18 cellular contexts compared by ENCODE assay signal in the genomic region with DNA sequence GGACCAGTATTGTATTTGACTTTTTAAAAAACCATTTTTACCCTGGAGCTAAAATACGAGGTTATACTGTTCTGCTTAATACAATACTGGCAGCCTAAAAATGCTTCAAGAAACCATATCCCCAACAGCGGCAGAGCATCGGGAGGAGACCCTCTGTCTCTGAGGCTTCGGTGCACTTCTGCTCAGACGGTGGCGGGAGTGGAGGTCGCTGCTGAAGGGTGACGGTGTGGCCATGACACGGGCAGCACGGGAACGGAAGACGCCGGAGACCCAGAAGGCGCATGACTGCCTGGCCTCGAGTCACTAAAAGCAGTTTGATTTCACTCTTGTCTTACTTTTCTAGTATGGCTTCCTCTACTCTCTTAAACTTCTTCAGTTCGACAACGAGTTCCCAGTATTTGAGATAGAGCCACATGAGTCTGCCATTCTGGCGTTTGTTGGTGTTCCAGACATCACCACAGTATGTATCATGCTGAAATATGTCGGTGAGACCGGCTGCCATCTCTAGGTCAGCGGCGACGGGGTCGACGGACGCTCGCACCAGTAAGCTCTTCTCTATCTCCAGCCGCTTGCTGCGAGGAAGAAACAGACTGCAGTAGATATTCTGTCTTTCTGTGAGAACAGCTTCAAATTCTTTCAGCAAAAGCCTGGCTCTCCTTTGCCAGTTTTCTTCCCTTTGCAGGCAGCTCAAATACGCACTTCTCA. TPM values are rescaled to one million over a fixed set of nuclear protein-coding genes. Genes with fewer than 3 reads are reported as not detected.
DNase-seq lines count a peak whose midpoint lies in the region; ATAC-seq, FAIRE-seq and TF ChIP-seq lines count a peak whose summit lies in the region.
"Had no signal": no experiment of that assay in that cellular context is flagged by ENCODE, and none has a peak within 500 bp of the region (broad histone marks: within the 10 kb centered on the region; RNA-seq: fewer than 3 reads in every experiment).

No MANE protein-coding gene starts in this region.

- DNase-seq in right atrium auricular region (ENCODE audit: low spot score) (no peak), left cardiac atrium (no peak), PC-9 (no peak), kidney (peak; percentile 44), substantia nigra (lab: John Stamatoyannopoulos, UW) (no peak), H7 (no peak)
- no peak for DNase-seq in activated CD4-positive, alpha-beta T cell treated with anti-CD3 and anti-CD28 coated beads for 36 hours
- DNase-seq: ACHN, AML-193, COR-L47, EL, MG63, NCI-H1092, NCI-H146, NCI-H524 had no signal

- intact Hi-C loops in left cardiac atrium (cut with DNase I) (no loop called here), PC-9 (cut with micrococcal nuclease; ENCODE audit: unreplicated experiment) (no loop called here), kidney (cut with DNase I) (no loop called here)
- intact Hi-C loops in activated CD4-positive, alpha-beta T cell treated with anti-CD3 and anti-CD28 coated beads for 36 hours (cut with DNase I, micrococcal nuclease): no loop called here

- H3K4me3 ChIP-seq in right atrium auricular region: no peak overlapping the region
- no peak overlapping the region for H3K4me3 ChIP-seq in PC-9
- no peak overlapping the region for H3K4me3 ChIP-seq in kidney (ENCODE audit: low read length in 2 of 2)
- no peak overlapping the region for H3K4me3 ChIP-seq in H7 (ENCODE audit: insufficient read depth, low read depth, low read length)
- H3K4me3 ChIP-seq: MG63 had no signal

- CTCF ChIA-PET in PC-9 (lab: Charles Lee): no interaction called here
- CTCF ChIA-PET in activated CD4-positive, alpha-beta T cell treated with anti-CD3 and anti-CD28 coated beads for 36 hours (lab: Charles Lee): interaction anchor here (0.6 to 1.4 kb wide), 2 partner anchors 16 to 206 kb away, joined by 3 to 6 read pairs; no protein-coding TSS in a partner anchor

- no peaks in the 10 kb centered on the region for H3K9me3 Mint-ChIP-seq in activated CD4-positive, alpha-beta T cell treated with anti-CD3 and anti-CD28 coated beads for 36 hours (ENCODE audit: low read depth)

- no peak for ATAC-seq in left cardiac atrium
- ATAC-seq in activated CD4-positive, alpha-beta T cell treated with anti-CD3 and anti-CD28 coated beads for 36 hours: no peak

- TF ChIP-seq CTCF in right atrium auricular region (IDR thresholded peaks at IDR 0.05) (no peak), PC-9 (conservative IDR thresholded peaks at IDR 0.05) (no peak), kidney (IDR thresholded peaks at IDR 0.05; ENCODE audit: borderline replicate concordance, extremely low read depth, insufficient read depth) (no peak)

- peaks cover 19% of the 10 kb centered on the region for H3K79me2 ChIP-seq in PC-9 (ENCODE audit: low read depth)

- H3K27me3 ChIP-seq in right atrium auricular region (no peaks in the 10 kb centered on the region), PC-9 (ENCODE audit: insufficient read depth, low read depth) (no peaks in the 10 kb centered on the region), H7 (ENCODE audit: control insufficient read depth, insufficient read depth, low read length) (no peaks in the 10 kb centered on the region)
- H3K27me3 ChIP-seq: MG63 had no signal

- H3K4me1 Mint-ChIP-seq in activated CD4-positive, alpha-beta T cell treated with anti-CD3 and anti-CD28 coated beads for 36 hours: peaks cover 13% of the 10 kb centered on the region

- H3K9me3 ChIP-seq in right atrium auricular region (no peaks in the 10 kb centered on the region), PC-9 (ENCODE audit: insufficient read depth, low read depth) (no peaks in the 10 kb centered on the region), kidney (ENCODE audit: control insufficient read depth in 1 of 2, low read length in 2 of 2) (no peaks in the 10 kb centered on the region)
- H3K9me3 ChIP-seq: MG63 had no signal

- H3K27ac Mint-ChIP-seq in activated CD4-positive, alpha-beta T cell treated with anti-CD3 and anti-CD28 coated beads for 36 hours: no peak overlapping the region

- H2AFZ ChIP-seq in PC-9: no peak overlapping the region

- POLR2A ChIA-PET in PC-9 (lab: Charles Lee; ENCODE audit: unreplicated experiment): no interaction called here
- POLR2A ChIA-PET in activated CD4-positive, alpha-beta T cell treated with anti-CD3 and anti-CD28 coated beads for 36 hours (lab: Charles Lee): no interaction called here

- H4K20me1 ChIP-seq in PC-9 (ENCODE audit: insufficient read depth): peaks cover 42% of the 10 kb centered on the region

- no peak overlapping the region for H3K4me3 Mint-ChIP-seq in activated CD4-positive, alpha-beta T cell treated with anti-CD3 and anti-CD28 coated beads for 36 hours

- no peak for FAIRE-seq in kidney (lab: Jason Lieb, UNC)
- FAIRE-seq: GM19239 had no signal

- H3K27ac ChIP-seq in right atrium auricular region (peak overlapping the region; percentile 77 to 91), PC-9 (no peak overlapping the region), kidney (ENCODE audit: low read depth in 2 of 2, low read length in 2 of 2) (no peak overlapping the region), substantia nigra (ENCODE audit: low read depth, low read length, poor library complexity, severe bottlenecking) (no peak overlapping the region)

- H3K9ac ChIP-seq in kidney (ENCODE audit: low read length in 2 of 2): no peak overlapping the region

- H3K9me2 ChIP-seq in PC-9 (ENCODE audit: insufficient read depth): no peaks in the 10 kb centered on the region

- H3K4me1 ChIP-seq in right atrium auricular region (peaks cover 0 to 21% of the 10 kb centered on the region in 2 donors), PC-9 (replicated peaks; ENCODE audit: insufficient read depth) (no peaks in the 10 kb centered on the region), kidney (ENCODE audit: control insufficient read depth in 1 of 2, insufficient read depth in 1 of 2, low read depth in 1 of 2, low read length in 2 of 2) (no peaks in the 10 kb centered on the region)

- H3K36me3 ChIP-seq in right atrium auricular region (peaks cover 25% of the 10 kb centered on the region), PC-9 (ENCODE audit: low read depth) (peaks cover 6% of the 10 kb centered on the region; the same call in 1 of the 2 replicates), kidney (ENCODE audit: control insufficient read depth in 1 of 2, insufficient read depth in 2 of 2, low read length in 2 of 2) (peaks cover 5 to 14% of the 10 kb centered on the region in 2 donors), H7 (replicated peaks; ENCODE audit: control insufficient read depth, insufficient read depth, low read length) (peaks cover 8% of the 10 kb centered on the region)

- TSS peak; percentile 11 for BruUV-seq in PC-9 (replicated peaks; lab: Mats Ljungman, UMichigan)

- no peak overlapping the region for H3K4me2 ChIP-seq in PC-9

- no peaks in the 10 kb centered on the region; the same call in 1 of the 2 replicates for H3F3A ChIP-seq in PC-9 (ENCODE audit: insufficient read depth, low read depth)

- H3K36me3 Mint-ChIP-seq in activated CD4-positive, alpha-beta T cell treated with anti-CD3 and anti-CD28 coated beads for 36 hours (ENCODE audit: low read depth): peaks cover 14% of the 10 kb centered on the region

- no peaks in the 10 kb centered on the region for H3K27me3 Mint-ChIP-seq in activated CD4-positive, alpha-beta T cell treated with anti-CD3 and anti-CD28 coated beads for 36 hours

RNA-seq across cellular contexts. Expression of gene CCDC127, which starts 12.8 kb away (rescaled TPM):
- total RNA-seq in right atrium auricular region (1 to 10 TPM; 5.6 to 7.1 TPM), left cardiac atrium (1 to 10 TPM; 7.8 to 9.6 TPM), PC-9 (2021) (24.1 and 31.1 TPM in 2 replicates), kidney (5.9 TPM)
- polyA plus RNA-seq in kidney (ENCODE audit: insufficient read depth, low read depth, low replicate concordance): 3.2 TPM
- 1 to 10 TPM; 6.0 to 7.0 TPM for total RNA-seq in activated CD4-positive, alpha-beta T cell treated with anti-CD3 and anti-CD28 coated beads for 36 hours
- total RNA-seq in H7 (2014; rRNA removed; shearing (Covaris generic)): 3.3 and 4.4 TPM in 2 replicates

RNA-seq across cellular contexts. Expression of gene SDHA, which starts 13.0 kb away (rescaled TPM):
- 100 to 1,000 TPM; 242 to 366 TPM for total RNA-seq in right atrium auricular region
- total RNA-seq in left cardiac atrium: 100 to 1,000 TPM; 395 to 449 TPM
- 347 and 443 TPM in 2 replicates for total RNA-seq in PC-9 (2021)
- 135 TPM for total RNA-seq in kidney
- 256 TPM for polyA plus RNA-seq in kidney (ENCODE audit: insufficient read depth, low read depth, low replicate concordance)
- 100 to 1,000 TPM; 104 to 121 TPM for total RNA-seq in activated CD4-positive, alpha-beta T cell treated with anti-CD3 and anti-CD28 coated beads for 36 hours
- 93.4 and 112 TPM in 2 replicates for total RNA-seq in H7 (2014; rRNA removed; shearing (Covaris generic))

RNA-seq across cellular contexts. Expression of gene LRRC14B, which starts 13.8 kb away (rescaled TPM):
- 10 to 100 TPM in 1 of 2 donors, 1 to 10 TPM in 1; 7.7 to 51.0 TPM for total RNA-seq in right atrium auricular region
- 10 to 100 TPM; 16.5 to 35.9 TPM for total RNA-seq in left cardiac atrium
- total RNA-seq in PC-9 (2021): not detected in 2 replicates
- total RNA-seq in kidney: not detected
- not detected for polyA plus RNA-seq in kidney (ENCODE audit: insufficient read depth, low read depth, low replicate concordance)
- under 1 TPM in 1 of 2 experiments, not detected in 1; 0.11 TPM for total RNA-seq in activated CD4-positive, alpha-beta T cell treated with anti-CD3 and anti-CD28 coated beads for 36 hours
- 0.44 TPM in 1 of 2 replicates, not detected in the other for total RNA-seq in H7 (2014; rRNA removed; shearing (Covaris generic))
- total RNA-seq: H4, SK-MEL-5 had no signal

Comparison
In these comparisons a context has a peak if more than half of its experiments do, and no peak if none do; other contexts are left out.
1. H3K27ac ChIP-seq: peak in right atrium auricular region (2 of 2); none in PC-9 (single experiment), kidney (0 of 2) and substantia nigra (single experiment).